8 cellular contexts compared by ENCODE assay signal in genomic region chr17:32909787-32910369, GRCh38. TPM values are rescaled to one million over a fixed set of nuclear protein-coding genes. Genes with fewer than 3 reads are reported as not detected.
DNase-seq lines count a peak whose midpoint lies in the region; ATAC-seq and TF ChIP-seq lines count a peak whose summit lies in the region.

No MANE protein-coding gene starts in this region.

- peaks cover 10% of the 10 kb centered on the region for H3K4me1 ChIP-seq in adipocyte (ENCODE audit: control insufficient read depth, insufficient read depth, low read length)
- H3K4me1 ChIP-seq in cardiac muscle cell (ENCODE audit: low read depth) = peaks cover 11% of the 10 kb centered on the region
- no peaks in the 10 kb centered on the region for H3K4me1 ChIP-seq in trophoblast cell (ENCODE audit: control insufficient read depth in 1 of 2, insufficient read depth in 2 of 2, low read length in 2 of 2)

- H3K9me3 ChIP-seq in adipocyte (ENCODE audit: control insufficient read depth, low read length) = no peaks in the 10 kb centered on the region
- no peaks in the 10 kb centered on the region for H3K9me3 ChIP-seq in cardiac muscle cell (ENCODE audit: low read depth)
- H3K9me3 ChIP-seq in trophoblast cell (ENCODE audit: insufficient read depth, low read depth, low read length) = no peaks in the 10 kb centered on the region

- H2AFZ ChIP-seq in trophoblast cell (ENCODE audit: insufficient read depth, low read length, poor library complexity) = peak overlapping the region; percentile 50

- H3K27ac ChIP-seq in 22Rv1 (no peak overlapping the region), cardiac muscle cell (no peak overlapping the region), trophoblast cell (ENCODE audit: low read depth, low read length) (no peak overlapping the region)

- H4K91ac ChIP-seq in trophoblast cell (ENCODE audit: low read depth, low read length) = peak overlapping the region; percentile 39

- ATAC-seq in GM21717 (IDR thresholded peaks at IDR 0.05; ENCODE audit: unreplicated experiment) = no peak

- no CpG with 5 or more reads among the region's 4 CpGs for WGBS in trophoblast cell (ENCODE audit: extremely low coverage, insufficient coverage, insufficient read length)

- H3K4me2 ChIP-seq in trophoblast cell (ENCODE audit: low read length) = no peak overlapping the region

- peak overlapping the region; percentile 63 for H4K12ac ChIP-seq in trophoblast cell (ENCODE audit: low read depth, low read length)

- peak; percentile 86 for DNase-seq in GM12865 (ENCODE audit: low read depth)
- DNase-seq in Kasumi-1 (lab: John Stamatoyannopoulos, UW) = peak; percentile 51 to 55
- DNase-seq in RPMI7951 (ENCODE audit: low read depth) = peak; percentile 76
- peak; percentile 85 for DNase-seq in adipocyte (ENCODE audit: low read depth)
- DNase-seq in cardiac muscle cell (ENCODE audit: low read depth in 1 of 2, low spot score in 1 of 2) = peak; percentile 87 to 90
- peak; percentile 56 to 87 for DNase-seq in trophoblast cell

- H3K23ac ChIP-seq in trophoblast cell (ENCODE audit: low read length) = no peak overlapping the region

- peak; percentile 82 for TF ChIP-seq CTCF in 22Rv1 (IDR thresholded peaks at IDR 0.05)
- peak; percentile 81 for TF ChIP-seq CTCF in GM12865 (IDR thresholded peaks at IDR 0.05; ENCODE audit: insufficient read depth, low read depth, low read length, missing control alignments)
- TF ChIP-seq CTCF in cardiac muscle cell (IDR thresholded peaks at IDR 0.05; ENCODE audit: low read depth, low read length) = peak; percentile 80

- H2BK5ac ChIP-seq in trophoblast cell (ENCODE audit: low read depth, low read length, poor library complexity) = no peak overlapping the region

- H3K79me2 ChIP-seq in trophoblast cell (ENCODE audit: control insufficient read depth, insufficient read depth, low read length, poor library complexity) = no peaks in the 10 kb centered on the region

- no peak overlapping the region for H2BK12ac ChIP-seq in trophoblast cell (ENCODE audit: low read length)

- H2BK120ac ChIP-seq in trophoblast cell (ENCODE audit: insufficient read depth, low read length, poor library complexity) = no peak overlapping the region

- H3K36me3 ChIP-seq in adipocyte (ENCODE audit: control insufficient read depth, insufficient read depth, low read length, severe bottlenecking) = no peaks in the 10 kb centered on the region
- no peaks in the 10 kb centered on the region for H3K36me3 ChIP-seq in cardiac muscle cell
- H3K36me3 ChIP-seq in trophoblast cell (ENCODE audit: control insufficient read depth in 1 of 2, insufficient read depth in 2 of 2, low read length in 2 of 2) = no peaks in the 10 kb centered on the region

- peak overlapping the region; percentile 37 for H3K9ac ChIP-seq in adipocyte (ENCODE audit: low read length)
- no peak overlapping the region for H3K9ac ChIP-seq in trophoblast cell (ENCODE audit: low read length)

- H4K8ac ChIP-seq in trophoblast cell (ENCODE audit: low read depth, low read length) = peak overlapping the region; percentile 77

- no peak overlapping the region for H3K4ac ChIP-seq in trophoblast cell (ENCODE audit: low read depth, low read length)

- H3K27me3 ChIP-seq in adipocyte (replicated peaks; ENCODE audit: control insufficient read depth, insufficient read depth, low read length) (no peaks in the 10 kb centered on the region), cardiac muscle cell (no peaks in the 10 kb centered on the region), trophoblast cell (ENCODE audit: insufficient read depth, low read length) (no peaks in the 10 kb centered on the region)

- H3K14ac ChIP-seq in trophoblast cell (ENCODE audit: low read length) = no peak overlapping the region

- H3K4me3 ChIP-seq in GM12865 (ENCODE audit: low read depth, low read length) (no peak overlapping the region), adipocyte (ENCODE audit: low read length) (no peak overlapping the region), cardiac muscle cell (no peak overlapping the region), trophoblast cell (ENCODE audit: low read depth, low read length) (no peak overlapping the region)

- H3K18ac ChIP-seq in trophoblast cell (ENCODE audit: low read length) = no peak overlapping the region

- no peak overlapping the region for H2AK5ac ChIP-seq in trophoblast cell (ENCODE audit: low read length)

- no peaks in the 10 kb centered on the region for H3K79me1 ChIP-seq in trophoblast cell (ENCODE audit: low read length)

RNA-seq across cellular contexts. Expression of gene TMEM98, which starts 18.1 kb away (rescaled TPM):
- 36.9 and 52.5 TPM in 2 replicates for total RNA-seq in RPMI7951 (2014; rRNA removed; shearing (Covaris generic))
- 166 and 230 TPM in 2 replicates for total RNA-seq in cardiac muscle cell
- polyA plus RNA-seq in cardiac muscle cell = 216 and 217 TPM in 2 replicates
- polyA plus RNA-seq in trophoblast cell (2013) = 23.4 and 24.2 TPM in 2 replicates

RNA-seq across cellular contexts. Expression of gene MYO1D, which starts 33.0 kb away (rescaled TPM):
- 21.6 and 41.2 TPM in 2 replicates for total RNA-seq in RPMI7951 (2014; rRNA removed; shearing (Covaris generic))
- total RNA-seq in cardiac muscle cell = 43.7 and 56.4 TPM in 2 replicates
- polyA plus RNA-seq in cardiac muscle cell = 30.3 and 34.3 TPM in 2 replicates
- polyA plus RNA-seq in trophoblast cell (2013) = 18.0 and 18.1 TPM in 2 replicates
